Comparison of ENCODE assay signal across 16 cellular contexts in genomic region chr1:160092366-160093068, GRCh38. TPM values are rescaled to one million over a fixed set of nuclear protein-coding genes. Genes with fewer than 3 reads are reported as not detected.
"Had no signal": no experiment of that assay in that cellular context is flagged by ENCODE, and none has a peak within 500 bp of the region (broad histone marks: within the 10 kb centered on the region; RNA-seq: fewer than 3 reads in every experiment).

No MANE protein-coding gene starts in this region.

- DNase-seq: activated CD4-positive, alpha-beta T cell treated with anti-CD3 and anti-CD28 coated beads for 1 hour; activated CD4-positive, alpha-beta T cell treated with anti-CD3 and anti-CD28 coated beads, Interleukin-2, amount 50 U/mL, for 4 hours; activated naive CD4-positive, alpha-beta T cell treated with Interleukin-2 at 50 U/mL for 16 hours; left lung; natural killer cell had no signal

- H3K36me3 ChIP-seq: cardiac muscle cell had no signal

- FAIRE-seq: colon, keratinocyte had no signal

- H3K4me2 ChIP-seq: hepatocyte had no signal

- H3K27me3 ChIP-seq: cardiac muscle cell, hepatocyte, left lung, tibial nerve had no signal

- ATAC-seq: activated T-helper 17 cell treated with anti-CD3 and anti-CD28 coated beads, Interleukin-2, amount 50 U/mL, for 72 hours; esophagus mucosa; left lung; natural killer cell; sciatic nerve had no signal

- H2AFZ ChIP-seq: hepatocyte had no signal

- H3K4me3 ChIP-seq: cardiac muscle cell, hepatocyte, left lung, tibial nerve had no signal

- H3K9me3 ChIP-seq: left lung, tibial nerve had no signal

- H3K27ac ChIP-seq: cardiac muscle cell, hepatocyte, left lung, VCaP had no signal

RNA-seq across cellular contexts. Expression of gene KCNJ9, which starts 11.2 kb away (rescaled TPM):
- total RNA-seq: esophagus mucosa; hepatocyte; left lung; natural killer cell; pulmonary artery endothelial cell; T-helper 1 cell treated with Interleukin-12 subunit alpha and Interleukin-12 subunit beta and Interleukin-4 antibody, amounts not matched to agents 30 ng/mL and 1 ng/mL, for 36 hours had no signal
- polyA plus RNA-seq: hepatocyte, keratinocyte had no signal

RNA-seq across cellular contexts. Expression of gene KCNJ10, which starts 22.6 kb away (rescaled TPM):
- total RNA-seq: activated T-helper 17 cell treated with anti-CD3 and anti-CD28 coated beads, Interleukin-2, amount 50 U/mL, for 72 hours; esophagus mucosa; hepatocyte; natural killer cell; pulmonary artery endothelial cell; T-helper 1 cell treated with Interleukin-12 subunit alpha and Interleukin-12 subunit beta and Interleukin-4 antibody, amounts not matched to agents 30 ng/mL and 1 ng/mL, for 36 hours had no signal
- polyA plus RNA-seq: hepatocyte, keratinocyte had no signal

RNA-seq across cellular contexts. Expression of gene ATP1A2, which starts 23.0 kb away (rescaled TPM):
- total RNA-seq: activated T-helper 17 cell treated with anti-CD3 and anti-CD28 coated beads, Interleukin-2, amount 50 U/mL, for 72 hours; natural killer cell; pulmonary artery endothelial cell; T-helper 1 cell treated with Interleukin-12 subunit alpha and Interleukin-12 subunit beta and Interleukin-4 antibody, amounts not matched to agents 30 ng/mL and 1 ng/mL, for 36 hours had no signal
- polyA plus RNA-seq: keratinocyte had no signal

RNA-seq across cellular contexts. Expression of gene ATP1A4, which starts 58.9 kb away (rescaled TPM):
- total RNA-seq: esophagus mucosa; left lung; natural killer cell; pulmonary artery endothelial cell; T-helper 1 cell treated with Interleukin-12 subunit alpha and Interleukin-12 subunit beta and Interleukin-4 antibody, amounts not matched to agents 30 ng/mL and 1 ng/mL, for 36 hours had no signal
- polyA plus RNA-seq: keratinocyte had no signal
